30 cellular contexts compared by ENCODE assay signal in the genomic region with DNA sequence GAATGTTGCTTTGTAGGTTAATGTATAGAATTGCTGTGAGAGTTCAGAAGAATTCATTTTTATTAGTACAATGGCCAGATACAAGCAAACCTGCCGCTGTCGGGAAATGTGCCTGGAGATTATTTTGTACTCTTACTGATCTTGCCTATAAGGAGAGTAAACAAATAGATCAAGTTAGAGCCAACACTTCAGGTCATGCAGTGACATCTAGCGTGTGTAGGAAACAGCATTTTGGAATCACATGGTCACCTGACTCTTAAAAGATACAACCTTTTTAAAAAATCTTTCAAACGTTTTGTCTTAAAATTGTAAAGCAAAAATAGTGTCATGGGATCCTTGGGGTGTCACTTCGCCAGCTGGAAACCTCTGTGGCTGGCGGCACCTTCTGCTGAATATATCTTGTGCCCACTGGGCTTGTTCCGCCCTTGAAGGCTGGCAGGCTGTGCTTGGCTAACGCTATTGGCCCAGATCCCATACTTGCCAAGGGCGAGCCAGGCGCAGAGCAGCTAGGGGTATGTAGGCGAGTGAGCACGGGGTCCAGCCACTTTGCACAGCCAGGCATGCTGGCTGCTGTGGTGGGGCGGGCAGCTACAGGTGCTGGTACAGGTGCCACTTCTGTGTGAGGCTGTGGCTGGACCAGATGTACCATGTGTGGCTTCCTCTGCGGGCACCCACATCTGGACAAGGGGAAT. TPM values are rescaled to one million over a fixed set of nuclear protein-coding genes. Genes with fewer than 3 reads are reported as not detected.
DNase-seq lines count a peak whose midpoint lies in the region; ATAC-seq and TF ChIP-seq lines count a peak whose summit lies in the region.
"Had no signal": no experiment of that assay in that cellular context is flagged by ENCODE, and none has a peak within 500 bp of the region (broad histone marks: within the 10 kb centered on the region; RNA-seq: fewer than 3 reads in every experiment).

No MANE protein-coding gene starts in this region.

- H3K9me3 Mint-ChIP-seq in activated naive CD8-positive, alpha-beta T cell treated with anti-CD3 and anti-CD28 coated beads, Interleukin-2, amount 50 U/mL, for 24 hours, result no peaks in the 10 kb centered on the region
- no peaks in the 10 kb centered on the region for H3K9me3 Mint-ChIP-seq in activated naive CD8-positive, alpha-beta T cell treated with anti-CD3 and anti-CD28 coated beads for 36 hours
- H3K9me3 Mint-ChIP-seq: activated CD4-positive, alpha-beta memory T cell treated with anti-CD3 and anti-CD28 coated beads, Interleukin-2, amount 10 ng/mL, durations not matched to agents 7 days and 5 days had no signal

- H3K4me3 ChIP-seq in aorta (ENCODE audit: low read length in 2 of 2), result no peak overlapping the region
- H3K4me3 ChIP-seq: esophagus muscularis mucosa, thyroid gland, vagina had no signal

- no peaks in the 10 kb centered on the region for H3K27me3 Mint-ChIP-seq in activated naive CD8-positive, alpha-beta T cell treated with anti-CD3 and anti-CD28 coated beads, Interleukin-2, amount 50 U/mL, for 24 hours
- H3K27me3 Mint-ChIP-seq in activated naive CD8-positive, alpha-beta T cell treated with anti-CD3 and anti-CD28 coated beads for 36 hours, result peaks cover 4% of the 10 kb centered on the region

- H3K27me3 ChIP-seq in aorta (ENCODE audit: control insufficient read depth in 1 of 2, insufficient read depth in 2 of 2, low read length in 1 of 2), result no peaks in the 10 kb centered on the region
- H3K27me3 ChIP-seq: brain microvascular endothelial cell, foreskin keratinocyte, thyroid gland, vagina had no signal

- H3K4me1 Mint-ChIP-seq in activated naive CD8-positive, alpha-beta T cell treated with anti-CD3 and anti-CD28 coated beads, Interleukin-2, amount 50 U/mL, for 24 hours, result no peaks in the 10 kb centered on the region
- no peaks in the 10 kb centered on the region for H3K4me1 Mint-ChIP-seq in activated naive CD8-positive, alpha-beta T cell treated with anti-CD3 and anti-CD28 coated beads for 36 hours
- H3K4me1 Mint-ChIP-seq: activated CD4-positive, alpha-beta memory T cell treated with anti-CD3 and anti-CD28 coated beads, Interleukin-2, amount 10 ng/mL, durations not matched to agents 7 days and 5 days; neural crest cell had no signal

- H3K4me1 ChIP-seq in aorta (ENCODE audit: control insufficient read depth in 1 of 2, insufficient read depth in 2 of 2, low read length in 2 of 2), result no peaks in the 10 kb centered on the region
- H3K4me1 ChIP-seq: foreskin keratinocyte, thyroid gland, vagina had no signal

- peak overlapping the region; percentile 75 for H3K27ac ChIP-seq in VCaP
- H3K27ac ChIP-seq in aorta (ENCODE audit: low read depth in 1 of 2, low read length in 2 of 2), result no peak overlapping the region
- H3K27ac ChIP-seq: brain microvascular endothelial cell, esophagus muscularis mucosa, foreskin keratinocyte, thyroid gland, vagina had no signal

- H3K27ac Mint-ChIP-seq in activated naive CD8-positive, alpha-beta T cell treated with anti-CD3 and anti-CD28 coated beads, Interleukin-2, amount 50 U/mL, for 24 hours, result no peak overlapping the region
- no peak overlapping the region for H3K27ac Mint-ChIP-seq in activated naive CD8-positive, alpha-beta T cell treated with anti-CD3 and anti-CD28 coated beads for 36 hours
- H3K27ac Mint-ChIP-seq: activated CD4-positive, alpha-beta memory T cell treated with anti-CD3 and anti-CD28 coated beads, Interleukin-2, amount 10 ng/mL, durations not matched to agents 7 days and 5 days had no signal

- no peaks in the 10 kb centered on the region for H3K36me3 Mint-ChIP-seq in activated naive CD8-positive, alpha-beta T cell treated with anti-CD3 and anti-CD28 coated beads, Interleukin-2, amount 50 U/mL, for 24 hours (ENCODE audit: low read depth)
- H3K36me3 Mint-ChIP-seq in activated naive CD8-positive, alpha-beta T cell treated with anti-CD3 and anti-CD28 coated beads for 36 hours, result no peaks in the 10 kb centered on the region

- intact Hi-C loops in aorta (cut with DNase I), result no loop called here

- peak; percentile 36 for ATAC-seq in activated naive CD8-positive, alpha-beta T cell treated with anti-CD3 and anti-CD28 coated beads, Interleukin-2, amount 50 U/mL, for 24 hours
- peak; percentile 15 for ATAC-seq in aorta (ENCODE audit: low FRiP score)
- ATAC-seq in HG02970 (IDR thresholded peaks at IDR 0.05; ENCODE audit: low FRiP score, unreplicated experiment), result no peak
- ATAC-seq in GM21390 (IDR thresholded peaks at IDR 0.05; ENCODE audit: unreplicated experiment), result no peak
- ATAC-seq: foreskin keratinocyte, left ventricle myocardium superior had no signal

- peaks cover 1% of the 10 kb centered on the region for H3K9me3 ChIP-seq in aorta (ENCODE audit: control insufficient read depth, low read length)
- H3K9me3 ChIP-seq: esophagus muscularis mucosa, thyroid gland, vagina had no signal

- no peaks in the 10 kb centered on the region for H3K36me3 ChIP-seq in aorta (ENCODE audit: control insufficient read depth in 1 of 2, insufficient read depth in 2 of 2, low read length in 1 of 2)
- H3K36me3 ChIP-seq: brain microvascular endothelial cell, esophagus muscularis mucosa, thyroid gland, vagina had no signal

- no peak for DNase-seq in activated naive CD8-positive, alpha-beta T cell treated with anti-CD3 and anti-CD28 coated beads, Interleukin-2, amount 50 U/mL, for 24 hours
- DNase-seq in activated naive CD8-positive, alpha-beta T cell treated with anti-CD3 and anti-CD28 coated beads for 36 hours, result no peak
- DNase-seq in NCI-H1694 treated with DMSO at 0.1 percent for 48 hours (lab: John Stamatoyannopoulos, UW) (peak; percentile 66), aorta (no peak), NCI-H1105 treated with DMSO at 0.1 percent for 48 hours (lab: John Stamatoyannopoulos, UW) (no peak)
- DNase-seq: activated CD4-positive, alpha-beta memory T cell treated with anti-CD3 and anti-CD28 coated beads, Interleukin-2, amount 10 ng/mL, durations not matched to agents 7 days and 5 days; activated CD4-positive, CD25-positive, alpha-beta regulatory T cell treated with anti-CD3 and anti-CD28 coated beads, Interleukin-2, amount 50 U/mL, for 72 hours; activated CD8-positive, alpha-beta memory T cell treated with anti-CD3 and anti-CD28 coated beads, Interleukin-2, amount 50 U/mL, for 4 hours; activated naive CD4-positive, alpha-beta T cell treated with Interleukin-2 at 50 U/mL for 16 hours; brain microvascular endothelial cell; DMS53; foreskin keratinocyte; HCEC 1CT; Kasumi-1; left ventricle myocardium superior; NCI-H1930; NCI-H345; stimulated activated CD8-positive, alpha-beta memory T cell treated with anti-CD3 and anti-CD28 coated beads, Interleukin-4, amount 100 ng/mL, for 48 hours; T-helper 2 cell; thyroid gland had no signal

- H3K4me3 Mint-ChIP-seq in activated naive CD8-positive, alpha-beta T cell treated with anti-CD3 and anti-CD28 coated beads, Interleukin-2, amount 50 U/mL, for 24 hours, result no peak overlapping the region
- H3K4me3 Mint-ChIP-seq in activated naive CD8-positive, alpha-beta T cell treated with anti-CD3 and anti-CD28 coated beads for 36 hours, result no peak overlapping the region
- H3K4me3 Mint-ChIP-seq: activated CD4-positive, alpha-beta memory T cell treated with anti-CD3 and anti-CD28 coated beads, Interleukin-2, amount 10 ng/mL, durations not matched to agents 7 days and 5 days; neural crest cell had no signal

- 81% methylated on average over 14 of the region's 14 CpGs for WGBS in aorta, 2 donors

- TF ChIP-seq CTCF in VCaP (conservative IDR thresholded peaks at IDR 0.05), result peak; percentile 63

RNA-seq across cellular contexts. Expression of a gene that starts 19.5 kb away (rescaled TPM):
- under 1 TPM in 1 of 2 experiments, not detected in 1; 0.14 TPM for total RNA-seq in activated naive CD8-positive, alpha-beta T cell treated with anti-CD3 and anti-CD28 coated beads for 36 hours
- 1 to 10 TPM in 1 of 2 donors, under 1 TPM in 1; 0.23 to 1.1 TPM for total RNA-seq in aorta
- not detected for polyA plus RNA-seq in aorta
- total RNA-seq: activated CD4-positive, alpha-beta memory T cell treated with anti-CD3 and anti-CD28 coated beads, Interleukin-2, amount 10 ng/mL, durations not matched to agents 7 days and 5 days; dermis microvascular lymphatic vessel endothelial cell; foreskin keratinocyte; left ventricle myocardium superior had no signal
- polyA plus RNA-seq: AG04450, BJ, foreskin keratinocyte, keratinocyte had no signal

Comparison
In these comparisons a context has a peak if more than half of its experiments do, and no peak if none do; other contexts are left out.
1. ATAC-seq: peak in activated naive CD8-positive, alpha-beta T cell treated with anti-CD3 and anti-CD28 coated beads, Interleukin-2, amount 50 U/mL, for 24 hours (single experiment) and aorta (single experiment); none in HG02970 (single experiment) and GM21390 (single experiment).